ENCODE assay signal across 2 cellular contexts in genomic region chr7:16494955-16495719, GRCh38.
TF ChIP-seq lines count a peak whose summit lies in the region.

No MANE protein-coding gene starts in this region.

TF ChIP-seq in HepG2, 621 proteins besides CTCF, POLR2A, EP300 and RAD21:
- TF ChIP-seq ZNF382 (CRISPR knock-in tag; IDR thresholded peaks at IDR 0.05; ENCODE audit: borderline replicate concordance) = no peak
- no peak for TF ChIP-seq DRAP1 (CRISPR knock-in tag; IDR thresholded peaks at IDR 0.05)
- TF ChIP-seq TBP (CRISPR knock-in tag; IDR thresholded peaks at IDR 0.05) = no peak
- no peak for TF ChIP-seq CEBPG (CRISPR knock-in tag; IDR thresholded peaks at IDR 0.05)
- TF ChIP-seq DMTF1 (CRISPR knock-in tag; IDR thresholded peaks at IDR 0.05) = no peak
- no peak for TF ChIP-seq AGO2 (optimal IDR thresholded peaks at IDR 0.05; ENCODE audit: low read depth, low read length)
- no peak for TF ChIP-seq ZNF597 (CRISPR knock-in tag; IDR thresholded peaks at IDR 0.05)
- TF ChIP-seq MED13 (CRISPR knock-in tag; IDR thresholded peaks at IDR 0.05) = no peak
- TF ChIP-seq RFX3 (CRISPR knock-in tag; IDR thresholded peaks at IDR 0.05) = no peak
- no peak for TF ChIP-seq DBP (CRISPR knock-in tag; IDR thresholded peaks at IDR 0.05; ENCODE audit: not compliant biosample characterization)
- TF ChIP-seq ZBTB21 (CRISPR knock-in tag; IDR thresholded peaks at IDR 0.05) = no peak
- no peak for TF ChIP-seq HNRNPLL (IDR thresholded peaks at IDR 0.05; ENCODE audit: low read depth, low read length, poor library complexity, severe bottlenecking)
- no peak for TF ChIP-seq ZBTB43 (CRISPR knock-in tag; conservative IDR thresholded peaks at IDR 0.05)
TF ChIP-seq in HepG2: peak in this region for 0.

TF ChIP-seq in WTC11, 78 proteins besides CTCF, POLR2A, EP300 and RAD21:
- no peak for TF ChIP-seq FOXK1 (CRISPR knock-in tag; IDR thresholded peaks at IDR 0.05)
- TF ChIP-seq SP1 (CRISPR knock-in tag; conservative IDR thresholded peaks at IDR 0.05) = no peak
- TF ChIP-seq NR3C1 (CRISPR knock-in tag; conservative IDR thresholded peaks at IDR 0.05; ENCODE audit: low read depth) = no peak
- TF ChIP-seq TCF7 (CRISPR knock-in tag; IDR thresholded peaks at IDR 0.05; ENCODE audit: low read depth) = no peak
- no peak for TF ChIP-seq ATF6 (CRISPR knock-in tag; IDR thresholded peaks at IDR 0.05)
- no peak for TF ChIP-seq ZNF317 (CRISPR knock-in tag; IDR thresholded peaks at IDR 0.05; ENCODE audit: borderline replicate concordance, low read depth)
- TF ChIP-seq NFE2L1 (CRISPR knock-in tag; IDR thresholded peaks at IDR 0.05) = no peak
- TF ChIP-seq GRHL2 (CRISPR knock-in tag; IDR thresholded peaks at IDR 0.05; ENCODE audit: insufficient replicate concordance, severe bottlenecking) = no peak
- TF ChIP-seq NR2C2 (CRISPR knock-in tag; IDR thresholded peaks at IDR 0.05) = no peak
- TF ChIP-seq PRDM15 (CRISPR knock-in tag; IDR thresholded peaks at IDR 0.05) = no peak
